ENCODE assay signal across 18 cellular contexts in genomic region chr6:99254616-99255550, GRCh38.
"Had no signal": no experiment of that assay in that cellular context is flagged by ENCODE, and none has a peak within 500 bp of the region (broad histone marks: within the 10 kb centered on the region; RNA-seq: fewer than 3 reads in every experiment).

No MANE protein-coding gene starts in this region.

- H3K4me1 Mint-ChIP-seq: naive thymus-derived CD4-positive, alpha-beta T cell; nephron progenitor cell had no signal

- H3K36me3 ChIP-seq: gastrocnemius medialis, neutrophil, sigmoid colon, stomach, thoracic aorta, transverse colon had no signal

- H3K4me3 Mint-ChIP-seq: naive thymus-derived CD4-positive, alpha-beta T cell; nephron progenitor cell had no signal

- H3K4me1 ChIP-seq: gastrocnemius medialis, sigmoid colon, stomach, transverse colon had no signal

- DNase-seq: cortex of kidney; effector memory CD4-positive, alpha-beta T cell; gastrocnemius medialis; islet precursor cell; mammary epithelial cell; naive thymus-derived CD4-positive, alpha-beta T cell; nephron progenitor cell; sigmoid colon; stimulated activated CD4-positive, alpha-beta T cell treated with anti-CD3 and anti-CD28 coated beads, Interleukin-2, amount 100 ng/mL, for 24 hours; stimulated activated naive CD4-positive, alpha-beta T cell; stomach; transverse colon had no signal

- H3K27me3 ChIP-seq: gastrocnemius medialis, neutrophil, transverse colon had no signal

- H3K27ac ChIP-seq: dorsolateral prefrontal cortex, gastrocnemius medialis, neutrophil, sigmoid colon, skin epidermis, stomach, thoracic aorta, transverse colon had no signal

- H3K9me3 Mint-ChIP-seq: nephron progenitor cell had no signal

- H3K9me3 ChIP-seq: gastrocnemius medialis, neutrophil, sigmoid colon, stomach, thoracic aorta, transverse colon had no signal

- ATAC-seq: esophagus mucosa; gastrocnemius medialis; left lobe of liver; naive thymus-derived CD4-positive, alpha-beta T cell had no signal

- H3K4me3 ChIP-seq: dorsolateral prefrontal cortex, gastrocnemius medialis, sigmoid colon, skin epidermis, stomach, thoracic aorta, transverse colon had no signal

- H3K36me3 Mint-ChIP-seq: naive thymus-derived CD4-positive, alpha-beta T cell had no signal

- H3K27ac Mint-ChIP-seq: naive thymus-derived CD4-positive, alpha-beta T cell; nephron progenitor cell had no signal
